In genomic region chr19:40542197-40542859, GRCh38 we compare ENCODE assay signal across 12 cellular contexts. TPM values are rescaled to one million over a fixed set of nuclear protein-coding genes. Genes with fewer than 3 reads are reported as not detected.
DNase-seq lines count a peak whose midpoint lies in the region; ATAC-seq and TF ChIP-seq lines count a peak whose summit lies in the region.
"Had no signal": no experiment of that assay in that cellular context is flagged by ENCODE, and none has a peak within 500 bp of the region (broad histone marks: within the 10 kb centered on the region; RNA-seq: fewer than 3 reads in every experiment).

No MANE protein-coding gene starts in this region.

- BruUV-seq in A673 (replicated peaks; lab: Mats Ljungman, UMichigan), result no TSS peak

- CTCF ChIA-PET in A673 (lab: Charles Lee), result interaction anchor here (0.6 to 0.7 kb wide), 2 partner anchors 60 to 377 kb away, joined by 4 to 11 read pairs; no protein-coding TSS in a partner anchor

- ATAC-seq in lower lobe of right lung, result peak; percentile 67 to 82
- no peak for ATAC-seq in GM19397 (IDR thresholded peaks at IDR 0.05; ENCODE audit: unreplicated experiment)
- ATAC-seq: activated naive CD4-positive, alpha-beta T cell treated with anti-CD3 and anti-CD28 coated beads, Interleukin-2, amount 50 U/mL, for 72 hours; effector memory CD8-positive, alpha-beta T cell had no signal

- H3K27ac ChIP-seq in A673 (ENCODE audit: low read depth, low read length, poor library complexity, severe bottlenecking), result no peak overlapping the region
- no peak overlapping the region for H3K27ac ChIP-seq in lower lobe of right lung

- H3K4me1 ChIP-seq in A673 (ENCODE audit: insufficient read depth, low read length, poor library complexity, severe bottlenecking), result peaks cover 8% of the 10 kb centered on the region
- no peaks in the 10 kb centered on the region for H3K4me1 ChIP-seq in lower lobe of right lung

- POLR2A ChIA-PET in A673 (lab: Charles Lee; ENCODE audit: low non-redundant PET), result interaction anchor here (0.7 kb wide), 1 partner anchor 25 kb away, joined by 3 read pairs; no protein-coding TSS in a partner anchor

- no peak for TF ChIP-seq CTCF in A673 (conservative IDR thresholded peaks at IDR 0.05; ENCODE audit: low read depth, low read length)
- no peak for TF ChIP-seq CTCF in cardiac fibroblast (IDR thresholded peaks at IDR 0.05; ENCODE audit: low read depth, low read length)
- TF ChIP-seq CTCF in lower lobe of right lung (IDR thresholded peaks at IDR 0.05), result no peak

- H3K27me3 ChIP-seq in A673 (replicated peaks; ENCODE audit: insufficient read depth, low read depth, low read length, poor library complexity), result no peaks in the 10 kb centered on the region
- no peaks in the 10 kb centered on the region for H3K27me3 ChIP-seq in lower lobe of right lung (ENCODE audit: low read depth)

- DNase-seq in A673 (ENCODE audit: low spot score) (peak; percentile 40), NCI-H1092 treated with DMSO at 0.1 percent for 48 hours (lab: John Stamatoyannopoulos, UW) (peak; percentile 89), cardiac fibroblast (ENCODE audit: low read depth in 2 of 2) (peak; percentile 80 to 97), lower lobe of right lung (peak; percentile 71), epidermal melanocyte (ENCODE audit: insufficient read length, low spot score) (no peak)
- DNase-seq in stimulated activated CD4-positive, alpha-beta T cell treated with anti-CD3 and anti-CD28 coated beads, Interleukin-12 subunit alpha, Interleukin-12 subunit beta, amount 100 ng/mL, for 4 hours, result no peak
- no peak for DNase-seq in activated CD4-positive, alpha-beta T cell treated with anti-CD3 and anti-CD28 coated beads for 1 hour
- DNase-seq: ACHN; activated CD4-positive, alpha-beta T cell treated with anti-CD3 and anti-CD28 coated beads, Interleukin-2, amount 50 U/mL, for 4 hours; effector memory CD8-positive, alpha-beta T cell had no signal

- intact Hi-C loops in A673 (cut with micrococcal nuclease; ENCODE audit: unreplicated experiment) (no loop called here), lower lobe of right lung (cut with DNase I) (loop anchor here (10.0 kb wide), 1 partner anchor 62 kb away; the partner anchor contains the start of gene LTBP4)

- H3K9me3 ChIP-seq in A673 (ENCODE audit: low read depth, low read length, poor library complexity, severe bottlenecking) (no peaks in the 10 kb centered on the region), lower lobe of right lung (no peaks in the 10 kb centered on the region)

- H3K36me3 ChIP-seq in A673 (ENCODE audit: insufficient read depth, low read length, poor library complexity, severe bottlenecking) (no peaks in the 10 kb centered on the region), lower lobe of right lung (no peaks in the 10 kb centered on the region)

- H3K4me3 ChIP-seq in A673 (ENCODE audit: low read depth, low read length, poor library complexity, severe bottlenecking), result no peak overlapping the region
- H3K4me3 ChIP-seq in cardiac fibroblast (replicated peaks in 1 of 2; ENCODE audit: low read depth in 2 of 2, low read length in 2 of 2), result no peak overlapping the region
- H3K4me3 ChIP-seq in lower lobe of right lung, result no peak overlapping the region

RNA-seq across cellular contexts. Expression of gene SHKBP1, which starts 34.3 kb away (rescaled TPM):
- total RNA-seq in A673 (2021) (85.5 and 110 TPM in 2 replicates), lower lobe of right lung (91.2 TPM)

RNA-seq across cellular contexts. Expression of gene LTBP4, which starts 58.8 kb away (rescaled TPM):
- total RNA-seq in A673 (2021) (139 and 178 TPM in 2 replicates), lower lobe of right lung (316 TPM)

Comparison
In these comparisons a context has a peak if more than half of its experiments do, and no peak if none do; other contexts are left out.
1. DNase-seq: peak in A673 (single experiment), NCI-H1092 treated with DMSO at 0.1 percent for 48 hours (single experiment), cardiac fibroblast (2 of 2) and lower lobe of right lung (single experiment); none in stimulated activated CD4-positive, alpha-beta T cell treated with anti-CD3 and anti-CD28 coated beads, Interleukin-12 subunit alpha, Interleukin-12 subunit beta, amount 100 ng/mL, for 4 hours (single experiment), epidermal melanocyte (single experiment) and activated CD4-positive, alpha-beta T cell treated with anti-CD3 and anti-CD28 coated beads for 1 hour (single experiment).